In the genomic region with DNA sequence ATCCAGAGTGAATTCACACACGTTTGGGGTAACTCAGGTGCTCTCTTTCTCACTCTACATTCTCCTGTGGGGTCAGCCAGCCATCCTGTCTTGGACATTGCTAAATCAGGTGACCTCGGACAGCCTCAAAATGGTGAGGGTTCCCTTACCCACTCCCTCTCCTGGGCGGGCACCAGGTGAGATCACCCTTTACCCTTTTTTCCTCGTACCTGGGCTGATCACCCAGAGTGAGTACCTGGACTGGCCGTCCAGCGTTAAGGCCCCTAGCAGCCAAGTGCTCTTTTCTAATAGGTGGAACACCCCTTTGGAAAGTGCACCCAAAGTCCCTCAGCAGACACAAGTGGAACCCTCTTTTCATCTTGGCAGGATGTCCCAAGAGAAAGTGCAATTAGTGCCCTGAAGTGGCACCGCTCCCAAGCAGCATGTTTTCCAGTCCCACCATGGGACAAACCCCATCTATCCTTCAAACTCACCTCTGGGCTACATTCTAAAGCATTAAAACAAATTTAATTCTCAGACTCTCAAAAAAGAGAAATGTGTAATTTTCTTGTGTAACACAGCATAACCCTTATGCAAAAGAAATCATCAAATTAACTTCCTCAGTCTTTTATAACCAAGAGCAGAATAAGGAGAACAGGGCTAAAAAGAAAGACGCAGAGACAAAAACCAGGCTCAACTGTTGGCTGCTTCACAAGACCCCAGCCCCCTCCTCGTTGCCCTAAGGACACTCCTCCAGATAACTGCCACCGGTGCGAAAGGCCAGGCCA, we compare ENCODE assay signal across 1 cellular context.
TF ChIP-seq lines count a peak whose summit lies in the region.

No MANE protein-coding gene starts in this region.

TF ChIP-seq in K562, 482 proteins besides CTCF, POLR2A, EP300 and RAD21:
- TF ChIP-seq BRD4 (IDR thresholded peaks at IDR 0.05) (0 out of 2 replicates have a peak, but pooled peaks have one; percentile 3), PHB2 (IDR thresholded peaks at IDR 0.05; ENCODE audit: low read depth) (no peak), ELF1 (tag; IDR thresholded peaks at IDR 0.05) (0 out of 2 replicates have a peak, but pooled peaks have one; percentile 10), ZNF431 (CRISPR knock-in tag; IDR thresholded peaks at IDR 0.05) (0 out of 2 replicates have a peak, but pooled peaks have one; percentile 33), RHOXF2B (CRISPR knock-in tag; conservative IDR thresholded peaks at IDR 0.05) (0 out of 2 replicates have a peak, but pooled peaks have one; percentile 59), ZNF445 (CRISPR knock-in tag; IDR thresholded peaks at IDR 0.05; ENCODE audit: low read depth) (0 out of 2 replicates have a peak, but pooled peaks have one; percentile 23), RBBP5 (IDR thresholded peaks at IDR 0.05; ENCODE audit: borderline replicate concordance, insufficient read depth, low read length, poor library complexity, severe bottlenecking) (peak; percentile 19), TBL1XR1 (IDR thresholded peaks at IDR 0.05; ENCODE audit: low read length in 2 of 2) (0 out of 4 replicates have a peak, but pooled peaks of 1 of the 2 experiments have one; percentile 3), ZNF740 (CRISPR knock-in tag; IDR thresholded peaks at IDR 0.05) (peak; percentile 50; the same call in 1 of the 2 replicates), ZNF740 (tag; IDR thresholded peaks at IDR 0.05) (no peak), WHSC1 (IDR thresholded peaks at IDR 0.05; ENCODE audit: low read length) (peak; percentile 58), CHD1 (IDR thresholded peaks at IDR 0.05; ENCODE audit: low read length) (peak; percentile 81), ZBTB7A (IDR thresholded peaks at IDR 0.05; ENCODE audit: borderline replicate concordance, control insufficient read depth, low read depth, low read length) (peak; percentile 41; the same call in 1 of the 2 replicates), COPS2 (conservative IDR thresholded peaks at IDR 0.05) (no peak), MEF2D (tag; conservative IDR thresholded peaks at IDR 0.05; ENCODE audit: low read depth) (0 out of 2 replicates have a peak, but pooled peaks have one; percentile 5), NFRKB (IDR thresholded peaks at IDR 0.05; ENCODE audit: low read depth) (0 out of 2 replicates have a peak, but pooled peaks have one; percentile 1), NFE2L1 (tag; IDR thresholded peaks at IDR 0.05; ENCODE audit: borderline replicate concordance, low read depth) (no peak), ZNF395 (CRISPR knock-in tag; IDR thresholded peaks at IDR 0.05) (0 out of 2 replicates have a peak, but pooled peaks have one; percentile 47), ZNF77 (CRISPR knock-in tag; IDR thresholded peaks at IDR 0.05) (no peak), PHF8 (IDR thresholded peaks at IDR 0.05; ENCODE audit: borderline replicate concordance, low read length) (peak; percentile 2; the same call in 1 of the 2 replicates), FOXP1 (CRISPR knock-in tag; IDR thresholded peaks at IDR 0.05) (no peak), NUFIP1 (IDR thresholded peaks at IDR 0.05; ENCODE audit: partially characterized antibody) (no peak)
- TF ChIP-seq, protein P1, sequence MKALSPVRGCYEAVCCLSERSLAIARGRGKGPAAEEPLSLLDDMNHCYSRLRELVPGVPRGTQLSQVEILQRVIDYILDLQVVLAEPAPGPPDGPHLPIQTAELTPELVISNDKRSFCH (CRISPR knock-in tag; IDR thresholded peaks at IDR 0.05), result no peak
- TF ChIP-seq, protein P1 (tag; IDR thresholded peaks at IDR 0.05), result peak; percentile 37; the same call in 1 of the 2 replicates
- TF ChIP-seq, protein P2, sequence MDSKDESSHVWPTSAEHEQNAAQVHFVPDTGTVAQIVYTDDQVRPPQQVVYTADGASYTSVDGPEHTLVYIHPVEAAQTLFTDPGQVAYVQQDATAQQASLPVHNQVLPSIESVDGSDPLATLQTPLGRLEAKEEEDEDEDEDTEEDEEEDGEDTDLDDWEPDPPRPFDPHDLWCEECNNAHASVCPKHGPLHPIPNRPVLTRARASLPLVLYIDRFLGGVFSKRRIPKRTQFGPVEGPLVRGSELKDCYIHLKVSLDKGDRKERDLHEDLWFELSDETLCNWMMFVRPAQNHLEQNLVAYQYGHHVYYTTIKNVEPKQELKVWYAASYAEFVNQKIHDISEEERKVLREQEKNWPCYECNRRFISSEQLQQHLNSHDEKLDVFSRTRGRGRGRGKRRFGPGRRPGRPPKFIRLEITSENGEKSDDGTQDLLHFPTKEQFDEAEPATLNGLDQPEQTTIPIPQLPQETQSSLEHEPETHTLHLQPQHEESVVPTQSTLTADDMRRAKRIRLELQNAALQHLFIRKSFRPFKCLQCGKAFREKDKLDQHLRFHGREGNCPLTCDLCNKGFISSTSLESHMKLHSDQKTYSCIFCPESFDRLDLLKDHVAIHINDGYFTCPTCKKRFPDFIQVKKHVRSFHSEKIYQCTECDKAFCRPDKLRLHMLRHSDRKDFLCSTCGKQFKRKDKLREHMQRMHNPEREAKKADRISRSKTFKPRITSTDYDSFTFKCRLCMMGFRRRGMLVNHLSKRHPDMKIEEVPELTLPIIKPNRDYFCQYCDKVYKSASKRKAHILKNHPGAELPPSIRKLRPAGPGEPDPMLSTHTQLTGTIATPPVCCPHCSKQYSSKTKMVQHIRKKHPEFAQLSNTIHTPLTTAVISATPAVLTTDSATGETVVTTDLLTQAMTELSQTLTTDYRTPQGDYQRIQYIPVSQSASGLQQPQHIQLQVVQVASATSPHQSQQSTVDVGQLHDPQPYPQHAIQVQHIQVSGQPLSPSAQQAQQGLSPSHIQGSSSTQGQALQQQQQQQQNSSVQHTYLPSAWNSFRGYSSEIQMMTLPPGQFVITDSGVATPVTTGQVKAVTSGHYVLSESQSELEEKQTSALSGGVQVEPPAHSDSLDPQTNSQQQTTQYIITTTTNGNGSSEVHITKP (IDR thresholded peaks at IDR 0.05; ENCODE audit: partially characterized antibody), result peak; percentile 10
- TF ChIP-seq, protein P3, sequence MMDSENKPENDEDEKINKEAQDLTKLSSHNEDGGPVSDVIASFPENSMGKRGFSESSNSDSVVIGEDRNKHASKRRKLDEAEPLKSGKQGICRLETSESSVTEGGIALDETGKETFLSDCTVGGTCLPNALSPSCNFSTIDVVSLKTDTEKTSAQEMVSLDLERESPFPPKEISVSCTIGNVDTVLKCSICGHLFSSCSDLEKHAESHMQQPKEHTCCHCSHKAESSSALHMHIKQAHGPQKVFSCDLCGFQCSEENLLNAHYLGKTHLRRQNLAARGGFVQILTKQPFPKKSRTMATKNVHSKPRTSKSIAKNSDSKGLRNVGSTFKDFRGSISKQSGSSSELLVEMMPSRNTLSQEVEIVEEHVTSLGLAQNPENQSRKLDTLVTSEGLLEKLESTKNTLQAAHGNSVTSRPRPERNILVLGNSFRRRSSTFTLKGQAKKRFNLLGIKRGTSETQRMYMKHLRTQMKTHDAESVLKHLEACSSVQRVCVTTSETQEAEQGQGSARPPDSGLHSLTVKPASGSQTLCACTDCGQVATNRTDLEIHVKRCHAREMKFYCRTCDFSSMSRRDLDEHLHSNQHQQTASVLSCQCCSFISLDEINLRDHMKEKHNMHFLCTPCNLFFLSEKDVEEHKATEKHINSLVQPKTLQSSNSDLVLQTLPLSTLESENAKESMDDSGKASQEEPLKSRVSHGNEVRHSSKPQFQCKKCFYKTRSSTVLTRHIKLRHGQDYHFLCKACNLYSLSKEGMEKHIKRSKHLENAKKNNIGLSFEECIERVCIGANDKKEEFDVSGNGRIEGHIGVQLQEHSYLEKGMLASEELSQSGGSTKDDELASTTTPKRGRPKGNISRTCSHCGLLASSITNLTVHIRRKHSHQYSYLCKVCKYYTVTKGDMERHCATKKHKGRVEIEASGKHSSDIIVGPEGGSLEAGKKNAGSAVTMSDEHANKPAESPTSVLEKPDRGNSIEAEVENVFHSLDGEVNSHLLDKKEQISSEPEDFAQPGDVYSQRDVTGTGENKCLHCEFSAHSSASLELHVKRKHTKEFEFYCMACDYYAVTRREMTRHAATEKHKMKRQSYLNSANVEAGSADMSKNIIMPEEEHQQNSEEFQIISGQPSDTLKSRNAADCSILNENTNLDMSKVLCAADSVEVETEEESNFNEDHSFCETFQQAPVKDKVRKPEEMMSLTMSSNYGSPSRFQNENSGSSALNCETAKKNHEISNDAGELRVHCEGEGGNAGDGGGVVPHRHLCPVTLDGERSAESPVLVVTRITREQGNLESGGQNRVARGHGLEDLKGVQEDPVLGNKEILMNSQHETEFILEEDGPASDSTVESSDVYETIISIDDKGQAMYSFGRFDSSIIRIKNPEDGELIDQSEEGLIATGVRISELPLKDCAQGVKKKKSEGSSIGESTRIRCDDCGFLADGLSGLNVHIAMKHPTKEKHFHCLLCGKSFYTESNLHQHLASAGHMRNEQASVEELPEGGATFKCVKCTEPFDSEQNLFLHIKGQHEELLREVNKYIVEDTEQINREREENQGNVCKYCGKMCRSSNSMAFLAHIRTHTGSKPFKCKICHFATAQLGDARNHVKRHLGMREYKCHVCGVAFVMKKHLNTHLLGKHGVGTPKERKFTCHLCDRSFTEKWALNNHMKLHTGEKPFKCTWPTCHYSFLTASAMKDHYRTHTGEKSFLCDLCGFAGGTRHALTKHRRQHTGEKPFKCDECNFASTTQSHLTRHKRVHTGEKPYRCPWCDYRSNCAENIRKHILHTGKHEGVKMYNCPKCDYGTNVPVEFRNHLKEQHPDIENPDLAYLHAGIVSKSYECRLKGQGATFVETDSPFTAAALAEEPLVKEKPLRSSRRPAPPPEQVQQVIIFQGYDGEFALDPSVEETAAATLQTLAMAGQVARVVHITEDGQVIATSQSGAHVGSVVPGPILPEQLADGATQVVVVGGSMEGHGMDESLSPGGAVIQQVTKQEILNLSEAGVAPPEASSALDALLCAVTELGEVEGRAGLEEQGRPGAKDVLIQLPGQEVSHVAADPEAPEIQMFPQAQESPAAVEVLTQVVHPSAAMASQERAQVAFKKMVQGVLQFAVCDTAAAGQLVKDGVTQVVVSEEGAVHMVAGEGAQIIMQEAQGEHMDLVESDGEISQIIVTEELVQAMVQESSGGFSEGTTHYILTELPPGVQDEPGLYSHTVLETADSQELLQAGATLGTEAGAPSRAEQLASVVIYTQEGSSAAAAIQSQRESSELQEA (IDR thresholded peaks at IDR 0.05; ENCODE audit: low read depth), result no peak
